20 cellular contexts compared by ENCODE assay signal in genomic region chr21:18443686-18444085, GRCh38. TPM values are rescaled to one million over a fixed set of nuclear protein-coding genes. Genes with fewer than 3 reads are reported as not detected.
A peak's percentile ranks its signal among the peaks of the same experiment; 100 is the strongest.
DNase-seq lines count a peak whose midpoint lies in the region; ATAC-seq and TF ChIP-seq lines count a peak whose summit lies in the region.
"Had no signal": no experiment of that assay in that cellular context is flagged by ENCODE, and none has a peak within 500 bp of the region (broad histone marks: within the 10 kb centered on the region; RNA-seq: fewer than 3 reads in every experiment).

No MANE protein-coding gene starts in this region.

- H3K4me2 ChIP-seq in MM.1S (ENCODE audit: low read depth, low read length) (peak overlapping the region; percentile 62), OCI-LY1 (ENCODE audit: low read length) (peak overlapping the region; percentile 62)
- H3K4me2 ChIP-seq: A549, KMS-11 had no signal

- TF ChIP-seq POLR2A in spleen (IDR thresholded peaks at IDR 0.05) = no peak

- H4K20me1 ChIP-seq in MM.1S (ENCODE audit: insufficient read depth, low read length) (no peaks in the 10 kb centered on the region), OCI-LY1 (ENCODE audit: insufficient read depth, low read length) (no peaks in the 10 kb centered on the region)

- TF ChIP-seq CTCF in MM.1S (IDR thresholded peaks at IDR 0.05; ENCODE audit: low read length) (no peak), OCI-LY1 (IDR thresholded peaks at IDR 0.05; ENCODE audit: low read length) (no peak), spleen (IDR thresholded peaks at IDR 0.05 in 8 of 11, conservative IDR thresholded peaks at IDR 0.05 in 3 of 11) (no peak)

- H3K27ac ChIP-seq in MM.1S (ENCODE audit: low read length) (peak overlapping the region; percentile 94), OCI-LY1 (ENCODE audit: low read depth, low read length, poor library complexity, severe bottlenecking) (peak overlapping the region; percentile 86), spleen (peak overlapping the region in 5 of 8 donors; percentile 6 to 50 (median 33))
- H3K27ac ChIP-seq: A549, C4-2B, KMS-11, left lung had no signal

- H3K4me3 ChIP-seq in MM.1S (ENCODE audit: low read length) = 0 out of 2 replicates have a peak overlapping the region, but pooled peaks have one; percentile 5
- H3K4me3 ChIP-seq in OCI-LY1 (ENCODE audit: low read depth, low read length, poor library complexity, severe bottlenecking) = peak overlapping the region; percentile 33
- no peak overlapping the region for H3K4me3 ChIP-seq in spleen
- no peak overlapping the region for H3K4me3 ChIP-seq in H7 (ENCODE audit: insufficient read depth, low read depth, low read length)
- H3K4me3 ChIP-seq: A549, left lung had no signal

- H3K27me3 ChIP-seq in MM.1S (replicated peaks; ENCODE audit: insufficient read depth, low read length) = no peaks in the 10 kb centered on the region
- no peaks in the 10 kb centered on the region for H3K27me3 ChIP-seq in OCI-LY1 (ENCODE audit: insufficient read depth, low read length)
- no peaks in the 10 kb centered on the region for H3K27me3 ChIP-seq in spleen (replicated peaks in 1 of 7)
- H3K27me3 ChIP-seq in H7 (ENCODE audit: control insufficient read depth, insufficient read depth, low read length) = no peaks in the 10 kb centered on the region
- H3K27me3 ChIP-seq: left lung had no signal

- H3K9ac ChIP-seq in MM.1S (ENCODE audit: low read length) (peak overlapping the region; percentile 38; the same call in 1 of the 2 replicates), OCI-LY1 (ENCODE audit: low read length) (peak overlapping the region; percentile 26; the same call in 1 of the 2 replicates)
- H3K9ac ChIP-seq: KMS-11 had no signal

- H3F3A ChIP-seq in MM.1S (ENCODE audit: insufficient read depth, low read length) (peaks cover 14% of the 10 kb centered on the region), OCI-LY1 (ENCODE audit: insufficient read depth, low read length) (no peaks in the 10 kb centered on the region)

- no peak for ATAC-seq in HG03439 (IDR thresholded peaks at IDR 0.05; ENCODE audit: unreplicated experiment)
- ATAC-seq: A549, left lung had no signal

- 20 to 34% (median 26%) methylated on average over 4 to 5 of the region's 5 CpGs for WGBS in spleen, 5 donors

- no peaks in the 10 kb centered on the region for H3K9me3 ChIP-seq in MM.1S (replicated peaks; ENCODE audit: insufficient read depth, low read length)
- peaks cover 5% of the 10 kb centered on the region; the same call in 1 of the 2 replicates for H3K9me3 ChIP-seq in OCI-LY1 (ENCODE audit: low read length)
- H3K9me3 ChIP-seq in spleen = peaks cover 0 to 29% (median 1%) of the 10 kb centered on the region in 8 donors
- H3K9me3 ChIP-seq: A549 had no signal

- H3K9me2 ChIP-seq in MM.1S (replicated peaks; ENCODE audit: insufficient read depth, low read length) = no peaks in the 10 kb centered on the region
- no peaks in the 10 kb centered on the region for H3K9me2 ChIP-seq in OCI-LY1 (ENCODE audit: low read depth, low read length)

- intact Hi-C loops in spleen (cut with DNase I; ENCODE audit: low total_unique reads) = no loop called here

- DNase-seq in activated gamma-delta T cell treated with Interleukin-2 at 50 U/mL for 16 hours = peak; percentile 3
- DNase-seq in activated gamma-delta T cell (lab: John Stamatoyannopoulos, UW) = no peak
- DNase-seq in MM.1S = peak; percentile 99
- peak; percentile 79 for DNase-seq in spleen
- no peak for DNase-seq in activated T-cell treated with anti-CD3 and anti-CD28 coated beads for 4 hours
- no peak for DNase-seq in H7
- DNase-seq: activated CD4-positive, alpha-beta T cell treated with anti-CD3 and anti-CD28 coated beads, Interleukin-2, amount 50 U/mL, for 4 hours; activated T-cell treated with anti-CD3 and anti-CD28 coated beads, Interleukin-2, amount 50 U/mL, for 24 hours; left lung; midbrain; SHP77 treated with DMSO at 0.1 percent for 48 hours; small intestine; stimulated activated CD4-positive, alpha-beta T cell treated with anti-CD3 and anti-CD28 coated beads, Interleukin-4, amount 100 ng/mL, for 4 hours had no signal

- peaks cover 21% of the 10 kb centered on the region for H3K4me1 ChIP-seq in MM.1S (ENCODE audit: low read length)
- H3K4me1 ChIP-seq in OCI-LY1 (ENCODE audit: insufficient read depth, low read length, severe bottlenecking) = peaks cover 17% of the 10 kb centered on the region
- peaks cover 0 to 12% (median 0%) of the 10 kb centered on the region in 6 donors for H3K4me1 ChIP-seq in spleen
- H3K4me1 ChIP-seq: A549, left lung had no signal

- H3K79me2 ChIP-seq in MM.1S (ENCODE audit: low read length) (no peaks in the 10 kb centered on the region), OCI-LY1 (ENCODE audit: insufficient read depth, low read length) (no peaks in the 10 kb centered on the region)

- H3K36me3 ChIP-seq in MM.1S (replicated peaks; ENCODE audit: insufficient read depth, low read length) (no peaks in the 10 kb centered on the region), OCI-LY1 (ENCODE audit: insufficient read depth, low read length) (no peaks in the 10 kb centered on the region), spleen (no peaks in the 10 kb centered on the region), H7 (replicated peaks; ENCODE audit: control insufficient read depth, insufficient read depth, low read length) (no peaks in the 10 kb centered on the region)
- H3K36me3 ChIP-seq: left lung had no signal

- H2AFZ ChIP-seq in MM.1S (ENCODE audit: low read length) = peak overlapping the region; percentile 77
- H2AFZ ChIP-seq in OCI-LY1 (ENCODE audit: low read length) = no peak overlapping the region

RNA-seq across cellular contexts. Expression of gene TMPRSS15, which starts 40.1 kb away (rescaled TPM):
- not detected for total RNA-seq in spleen
- not detected for polyA plus RNA-seq in spleen
- total RNA-seq in H7 (2014; rRNA removed; shearing (Covaris generic)) = not detected in 2 replicates
- total RNA-seq: left lung; pulmonary artery endothelial cell; T-helper 1 cell treated with Interleukin-12 subunit alpha and Interleukin-12 subunit beta and Interleukin-4 antibody, amounts not matched to agents 30 ng/mL and 1 ng/mL, for 36 hours had no signal

Comparison
In these comparisons a context has a peak if more than half of its experiments do, and no peak if none do; other contexts are left out.
1. DNase-seq: peak in activated gamma-delta T cell treated with Interleukin-2 at 50 U/mL for 16 hours (single experiment), MM.1S (single experiment) and spleen (single experiment); none in activated gamma-delta T cell (single experiment), activated T-cell treated with anti-CD3 and anti-CD28 coated beads for 4 hours (single experiment) and H7 (single experiment).
2. H3K27ac ChIP-seq: peak in every context shown above with its lines; median percentile 94 in MM.1S; 86 in OCI-LY1; 33 in spleen.
3. H3K4me3 ChIP-seq: peak in MM.1S (single experiment) and OCI-LY1 (single experiment); none in spleen (0 of 8) and H7 (single experiment).